Comparison of ENCODE assay signal across 20 cellular contexts in the genomic region with DNA sequence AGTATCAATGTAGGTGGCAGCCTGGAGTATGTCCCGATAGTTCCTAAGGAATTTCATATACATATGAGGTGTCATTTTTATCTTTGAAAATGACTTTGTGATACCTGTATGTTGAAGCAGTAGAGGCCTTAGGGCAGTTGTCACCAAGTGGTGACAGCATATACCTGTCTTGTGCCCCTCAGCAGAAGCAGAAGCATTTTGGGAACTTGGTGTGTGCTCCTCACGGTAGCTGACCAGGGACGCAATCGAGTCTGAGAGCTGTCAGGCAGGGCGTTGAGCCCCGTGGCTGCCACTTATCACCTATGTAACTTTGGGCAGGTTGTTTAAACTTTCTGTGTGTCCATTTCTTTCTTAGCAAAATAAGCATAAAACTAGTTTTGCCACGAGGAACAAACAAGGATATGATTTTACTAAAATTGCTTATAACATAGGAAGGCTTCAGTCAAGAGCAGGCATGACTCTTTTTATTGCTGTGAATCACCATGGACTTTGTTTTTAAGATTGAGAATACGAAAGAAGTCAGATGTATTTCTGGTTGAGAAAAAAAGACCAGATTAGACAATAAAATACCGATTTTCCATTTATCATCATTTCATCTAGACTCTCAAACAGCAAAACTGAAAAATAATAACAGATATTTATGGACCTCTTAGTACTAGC.
DNase-seq lines count a peak whose midpoint lies in the region; ATAC-seq lines count a peak whose summit lies in the region.
"Had no signal": no experiment of that assay in that cellular context is flagged by ENCODE, and none has a peak within 500 bp of the region (broad histone marks: within the 10 kb centered on the region; RNA-seq: fewer than 3 reads in every experiment).

No MANE protein-coding gene starts in this region.

- H3K9me3 Mint-ChIP-seq in activated naive CD4-positive, alpha-beta T cell treated with anti-CD3 and anti-CD28 coated beads, Interleukin-2, amount 50 U/mL, for 72 hours = no peaks in the 10 kb centered on the region
- no peaks in the 10 kb centered on the region for H3K9me3 Mint-ChIP-seq in activated T-helper 17 cell treated with anti-CD3 and anti-CD28 coated beads, Interleukin-2, amount 50 U/mL, for 72 hours
- H3K9me3 Mint-ChIP-seq in stimulated activated effector memory CD8-positive, alpha-beta T cell treated with anti-CD3 and anti-CD28 coated beads, Interleukin-12 subunit alpha, Interleukin-12 subunit beta, amount 100 ng/mL, for 72 hours = no peaks in the 10 kb centered on the region
- H3K9me3 Mint-ChIP-seq: CD4-positive, alpha-beta memory T cell had no signal

- no peak for DNase-seq in activated naive CD4-positive, alpha-beta T cell treated with anti-CD3 and anti-CD28 coated beads, Interleukin-2, amount 50 U/mL, for 72 hours (ENCODE audit: low spot score in 2 of 2)
- no peak for DNase-seq in activated naive CD4-positive, alpha-beta T cell treated with Interleukin-2 at 50 U/mL for 16 hours
- DNase-seq in LoVo (ENCODE audit: low spot score) (peak; percentile 43), NCI-H1092 (lab: John Stamatoyannopoulos, UW) (no peak), NCI-H2227 treated with DMSO at 0.1 percent for 48 hours (lab: John Stamatoyannopoulos, UW) (no peak)
- DNase-seq in stimulated activated effector memory CD8-positive, alpha-beta T cell treated with anti-CD3 and anti-CD28 coated beads, Interleukin-12 subunit alpha, Interleukin-12 subunit beta, amount 100 ng/mL, for 72 hours (ENCODE audit: low spot score in 2 of 2) = no peak
- DNase-seq: CD4-positive, alpha-beta memory T cell; DND-41; GDM1; GOT3; Karpas-422; NCI-H1417 treated with DMSO at 0.1 percent for 48 hours; NCI-H2029; NCI-H524; SK-N-SH had no signal

- H3K4me1 Mint-ChIP-seq in activated T-helper 17 cell treated with anti-CD3 and anti-CD28 coated beads, Interleukin-2, amount 50 U/mL, for 72 hours = no peaks in the 10 kb centered on the region
- no peaks in the 10 kb centered on the region for H3K4me1 Mint-ChIP-seq in stimulated activated effector memory CD8-positive, alpha-beta T cell treated with anti-CD3 and anti-CD28 coated beads, Interleukin-12 subunit alpha, Interleukin-12 subunit beta, amount 100 ng/mL, for 72 hours
- H3K4me1 Mint-ChIP-seq: B cell had no signal

- peaks cover 3% of the 10 kb centered on the region for H3K27me3 Mint-ChIP-seq in activated T-helper 17 cell treated with anti-CD3 and anti-CD28 coated beads, Interleukin-2, amount 50 U/mL, for 72 hours

- H3K36me3 Mint-ChIP-seq in activated naive CD4-positive, alpha-beta T cell treated with anti-CD3 and anti-CD28 coated beads, Interleukin-2, amount 50 U/mL, for 72 hours = no peaks in the 10 kb centered on the region
- H3K36me3 Mint-ChIP-seq in activated T-helper 17 cell treated with anti-CD3 and anti-CD28 coated beads, Interleukin-2, amount 50 U/mL, for 72 hours (ENCODE audit: low read depth) = no peaks in the 10 kb centered on the region
- no peaks in the 10 kb centered on the region for H3K36me3 Mint-ChIP-seq in stimulated activated effector memory CD8-positive, alpha-beta T cell treated with anti-CD3 and anti-CD28 coated beads, Interleukin-12 subunit alpha, Interleukin-12 subunit beta, amount 100 ng/mL, for 72 hours
- H3K36me3 Mint-ChIP-seq: CD4-positive, alpha-beta memory T cell had no signal

- H3K27ac Mint-ChIP-seq in activated naive CD4-positive, alpha-beta T cell treated with anti-CD3 and anti-CD28 coated beads, Interleukin-2, amount 50 U/mL, for 72 hours = no peak overlapping the region
- no peak overlapping the region for H3K27ac Mint-ChIP-seq in activated T-helper 17 cell treated with anti-CD3 and anti-CD28 coated beads, Interleukin-2, amount 50 U/mL, for 72 hours
- no peak overlapping the region for H3K27ac Mint-ChIP-seq in stimulated activated effector memory CD8-positive, alpha-beta T cell treated with anti-CD3 and anti-CD28 coated beads, Interleukin-12 subunit alpha, Interleukin-12 subunit beta, amount 100 ng/mL, for 72 hours
- H3K27ac Mint-ChIP-seq: B cell; CD4-positive, alpha-beta memory T cell had no signal

- ATAC-seq in activated naive CD4-positive, alpha-beta T cell treated with anti-CD3 and anti-CD28 coated beads, Interleukin-2, amount 50 U/mL, for 72 hours = peak; percentile 51 to 62
- peak; percentile 32 for ATAC-seq in activated T-helper 17 cell treated with anti-CD3 and anti-CD28 coated beads, Interleukin-2, amount 50 U/mL, for 72 hours (replicated peaks)
- ATAC-seq in stimulated activated effector memory CD8-positive, alpha-beta T cell treated with anti-CD3 and anti-CD28 coated beads, Interleukin-12 subunit alpha, Interleukin-12 subunit beta, amount 100 ng/mL, for 72 hours = peak; percentile 51
- ATAC-seq: HepG2, Panc1, Right ventricle myocardium inferior had no signal

- H3K4me3 Mint-ChIP-seq in activated T-helper 17 cell treated with anti-CD3 and anti-CD28 coated beads, Interleukin-2, amount 50 U/mL, for 72 hours = no peak overlapping the region
- H3K4me3 Mint-ChIP-seq in stimulated activated effector memory CD8-positive, alpha-beta T cell treated with anti-CD3 and anti-CD28 coated beads, Interleukin-12 subunit alpha, Interleukin-12 subunit beta, amount 100 ng/mL, for 72 hours = no peak overlapping the region
- H3K4me3 Mint-ChIP-seq: B cell; CD4-positive, alpha-beta memory T cell had no signal
